28 cellular contexts compared by ENCODE assay signal in genomic region chr11:77178150-77178549, GRCh38. TPM values are rescaled to one million over a fixed set of nuclear protein-coding genes. Genes with fewer than 3 reads are reported as not detected.
DNase-seq lines count a peak whose midpoint lies in the region; ATAC-seq, FAIRE-seq and TF ChIP-seq lines count a peak whose summit lies in the region.
"Had no signal": no experiment of that assay in that cellular context is flagged by ENCODE, and none has a peak within 500 bp of the region (broad histone marks: within the 10 kb centered on the region; RNA-seq: fewer than 3 reads in every experiment).

No MANE protein-coding gene starts in this region.

- TF ChIP-seq RAD21 in K562 (CRISPR knock-in tag; conservative IDR thresholded peaks at IDR 0.05 in 1 of 2, IDR thresholded peaks at IDR 0.05 in 1 of 2) = no peak

- DNase-seq in Right ventricle myocardium superior = peak; percentile 24
- no peak for DNase-seq in cardiac septum (ENCODE audit: low spot score)
- DNase-seq in K562 (ENCODE audit: extremely low read depth in 1 of 4, low spot score in 3 of 4) = no peak
- no peak for DNase-seq in endothelial cell (ENCODE audit: low spot score)
- no peak for DNase-seq in urothelium cell line (ENCODE audit: low spot score)
- DNase-seq in HEK293T (ENCODE audit: extremely low spot score) = no peak
- DNase-seq: CD4-positive, alpha-beta T cell; CD8-positive, alpha-beta memory T cell; DMS 273 treated with DMSO at 0.1 percent for 48 hours; DMS53; DMS79 treated with DMSO at 0.1 percent for 48 hours; GF-D8; GOT3; H7; HCEC 1CT; HFFc6 had no signal

- peaks cover 0 to 4% of the 10 kb centered on the region in 2 experiments; a peak in 1 of 5 replicates for H3K4me1 ChIP-seq in K562 (replicated peaks in 1 of 2; ENCODE audit: control insufficient read depth in 2 of 2, insufficient read depth in 2 of 2, low read length in 2 of 2)

- peaks cover 15 to 66% of the 10 kb centered on the region in 2 experiments; a peak in 3 of 5 replicates for H3K27me3 ChIP-seq in K562 (ENCODE audit: control insufficient read depth in 2 of 2, insufficient read depth in 2 of 2, low read length in 2 of 2)
- H3K27me3 ChIP-seq: BLaER1 had no signal

- ATAC-seq in Right ventricle myocardium superior (ENCODE audit: poor library complexity) = no peak
- no peak for ATAC-seq in K562
- no peak for ATAC-seq in GM18873 (IDR thresholded peaks at IDR 0.05; ENCODE audit: low FRiP score, unreplicated experiment)
- no peak for ATAC-seq in GM21825 (IDR thresholded peaks at IDR 0.05; ENCODE audit: unreplicated experiment)

- 0% methylated on average over 4 of the region's 4 CpGs for WGBS in K562 (ENCODE audit: insufficient coverage, low coverage, missing lambda C conversion rate)

- H3K9me3 Mint-ChIP-seq in endothelial cell (ENCODE audit: unreplicated experiment) = no peaks in the 10 kb centered on the region
- H3K9me3 Mint-ChIP-seq: CD8-positive, alpha-beta memory T cell; HFFc6 had no signal

- no peaks in the 10 kb centered on the region for H3K9me3 ChIP-seq in K562 (replicated peaks; ENCODE audit: control insufficient read depth, insufficient read depth, low read depth, low read length)
- H3K9me3 ChIP-seq: BLaER1 had no signal

- CTCF ChIA-PET in K562 (lab: Yijun Ruan, JAX; ENCODE audit: low intra/inter-chr PET ratio) = no interaction called here
- CTCF ChIA-PET in HEK293T (lab: Yijun Ruan, JAX) = no interaction called here

- H3K4me3 Mint-ChIP-seq in endothelial cell (ENCODE audit: unreplicated experiment) = peak overlapping the region; percentile 16
- H3K4me3 Mint-ChIP-seq: B cell; CD4-positive, alpha-beta T cell; CD8-positive, alpha-beta memory T cell; HFFc6 had no signal

- peaks cover 2% of the 10 kb centered on the region for H3K9me1 ChIP-seq in K562 (ENCODE audit: control insufficient read depth, insufficient read depth, low read length)

- H3K36me3 ChIP-seq in K562 (ENCODE audit: control insufficient read depth, insufficient read depth, low read length) = no peaks in the 10 kb centered on the region
- H3K36me3 ChIP-seq: BLaER1 had no signal

- in situ Hi-C loops in K562 (cut with MboI) = no loop called here

- no peak overlapping the region for H3K4me2 ChIP-seq in K562 (ENCODE audit: insufficient read depth, low read length)

- intact Hi-C loops in Right ventricle myocardium superior (cut with DNase I) (no loop called here), cardiac septum (cut with DNase I) (no loop called here), K562 (cut with micrococcal nuclease) (no loop called here)

- TF ChIP-seq CTCF in K562 (IDR thresholded peaks at IDR 0.05 in 2 of 3, conservative IDR thresholded peaks at IDR 0.05 in 1 of 3; ENCODE audit: insufficient read depth in 2 of 3, low read depth in 1 of 3, low read length in 3 of 3) (no peak), endothelial cell (IDR thresholded peaks at IDR 0.05; ENCODE audit: unreplicated experiment) (no peak)

- H3K4me3 ChIP-seq in K562 = no peak overlapping the region
- H3K4me3 ChIP-seq: BLaER1 had no signal

- peaks cover 19% of the 10 kb centered on the region for H3K36me3 Mint-ChIP-seq in endothelial cell (ENCODE audit: low read depth, unreplicated experiment)
- H3K36me3 Mint-ChIP-seq: CD8-positive, alpha-beta memory T cell had no signal

- peaks cover 10% of the 10 kb centered on the region for H3K27me3 Mint-ChIP-seq in endothelial cell (ENCODE audit: unreplicated experiment)
- H3K27me3 Mint-ChIP-seq: B cell; CD4-positive, alpha-beta T cell had no signal

- H4K20me1 ChIP-seq in K562 (replicated peaks; ENCODE audit: control insufficient read depth, insufficient read depth, low read length) = no peaks in the 10 kb centered on the region
- H4K20me1 ChIP-seq: BLaER1 had no signal

- H3K79me2 ChIP-seq in K562 (ENCODE audit: control insufficient read depth, insufficient read depth, low read length) = no peaks in the 10 kb centered on the region

- BruUV-seq in K562 (replicated peaks; lab: Mats Ljungman, UMichigan) = no TSS peak

- no peak overlapping the region for H3K27ac Mint-ChIP-seq in endothelial cell (ENCODE audit: unreplicated experiment)
- H3K27ac Mint-ChIP-seq: B cell; CD4-positive, alpha-beta T cell; CD8-positive, alpha-beta memory T cell; HFFc6 had no signal

- no peak overlapping the region for H2AFZ ChIP-seq in K562 (ENCODE audit: low read depth, low read length)

- POLR2A ChIA-PET in K562 (lab: Yijun Ruan, JAX) (no interaction called here), HEK293T (lab: Yijun Ruan, JAX) (no interaction called here)

- peaks cover 44% of the 10 kb centered on the region for H3K4me1 Mint-ChIP-seq in endothelial cell (ENCODE audit: unreplicated experiment)
- H3K4me1 Mint-ChIP-seq: CD8-positive, alpha-beta memory T cell had no signal

- TF ChIP-seq EP300 in K562 (IDR thresholded peaks at IDR 0.05; ENCODE audit: low read length) = no peak

- no peak overlapping the region for H3K9ac ChIP-seq in K562 (ENCODE audit: insufficient read depth in 1 of 2, low read depth in 2 of 2, low read length in 2 of 2)
- H3K9ac ChIP-seq: BLaER1 had no signal

- no peak for FAIRE-seq in K562 (lab: Jason Lieb, UNC)
- FAIRE-seq in urothelium cell line (lab: Jason Lieb, UNC) = peak; percentile 92
- FAIRE-seq: A204.1, D721Med, GM12891, GM18507, GM19239 had no signal

- no peak overlapping the region for H3K27ac ChIP-seq in K562 (ENCODE audit: extremely low read depth, low read depth, low read length)
- H3K27ac ChIP-seq: 22Rv1, BLaER1, C4-2B had no signal

- no peak for TF ChIP-seq POLR2A in K562 (conservative IDR thresholded peaks at IDR 0.05)

TF ChIP-seq in K562, 482 proteins besides CTCF, POLR2A, EP300 and RAD21 (continues in another document):
- TF ChIP-seq, protein P1, sequence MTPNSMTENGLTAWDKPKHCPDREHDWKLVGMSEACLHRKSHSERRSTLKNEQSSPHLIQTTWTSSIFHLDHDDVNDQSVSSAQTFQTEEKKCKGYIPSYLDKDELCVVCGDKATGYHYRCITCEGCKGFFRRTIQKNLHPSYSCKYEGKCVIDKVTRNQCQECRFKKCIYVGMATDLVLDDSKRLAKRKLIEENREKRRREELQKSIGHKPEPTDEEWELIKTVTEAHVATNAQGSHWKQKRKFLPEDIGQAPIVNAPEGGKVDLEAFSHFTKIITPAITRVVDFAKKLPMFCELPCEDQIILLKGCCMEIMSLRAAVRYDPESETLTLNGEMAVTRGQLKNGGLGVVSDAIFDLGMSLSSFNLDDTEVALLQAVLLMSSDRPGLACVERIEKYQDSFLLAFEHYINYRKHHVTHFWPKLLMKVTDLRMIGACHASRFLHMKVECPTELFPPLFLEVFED (CRISPR knock-in tag; conservative IDR thresholded peaks at IDR 0.05) = no peak
- TF ChIP-seq EGR1 (conservative IDR thresholded peaks at IDR 0.05) = peak; percentile 57

TF ChIP-seq in HEK293T, 16 proteins besides CTCF, POLR2A, EP300 and RAD21:
- TF ChIP-seq ARNT (IDR thresholded peaks at IDR 0.05) (no peak), BHLHE40 (IDR thresholded peaks at IDR 0.05; ENCODE audit: borderline replicate concordance) (no peak), NFRKB (IDR thresholded peaks at IDR 0.05) (no peak), FOXA1 (IDR thresholded peaks at IDR 0.05) (no peak), FOXK2 (IDR thresholded peaks at IDR 0.05) (no peak), ELF4 (IDR thresholded peaks at IDR 0.05) (no peak), HDGF (IDR thresholded peaks at IDR 0.05; ENCODE audit: borderline replicate concordance) (no peak), SP1 (IDR thresholded peaks at IDR 0.05) (no peak), LEF1 (IDR thresholded peaks at IDR 0.05; ENCODE audit: borderline replicate concordance) (no peak), TARDBP (IDR thresholded peaks at IDR 0.05) (no peak), CTBP1 (IDR thresholded peaks at IDR 0.05; ENCODE audit: borderline replicate concordance) (no peak), FOXM1 (IDR thresholded peaks at IDR 0.05; ENCODE audit: borderline replicate concordance) (no peak)
- TF ChIP-seq, protein P2, sequence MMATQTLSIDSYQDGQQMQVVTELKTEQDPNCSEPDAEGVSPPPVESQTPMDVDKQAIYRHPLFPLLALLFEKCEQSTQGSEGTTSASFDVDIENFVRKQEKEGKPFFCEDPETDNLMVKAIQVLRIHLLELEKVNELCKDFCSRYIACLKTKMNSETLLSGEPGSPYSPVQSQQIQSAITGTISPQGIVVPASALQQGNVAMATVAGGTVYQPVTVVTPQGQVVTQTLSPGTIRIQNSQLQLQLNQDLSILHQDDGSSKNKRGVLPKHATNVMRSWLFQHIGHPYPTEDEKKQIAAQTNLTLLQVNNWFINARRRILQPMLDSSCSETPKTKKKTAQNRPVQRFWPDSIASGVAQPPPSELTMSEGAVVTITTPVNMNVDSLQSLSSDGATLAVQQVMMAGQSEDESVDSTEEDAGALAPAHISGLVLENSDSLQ (IDR thresholded peaks at IDR 0.05) = no peak
TF ChIP-seq in HEK293T: peak in this region for 0.

RNA-seq across cellular contexts. Expression of gene MYO7A, which starts 50.1 kb away (rescaled TPM):
- total RNA-seq in Right ventricle myocardium superior (4.4 TPM), cardiac septum (3.0 TPM), K562 (2014; rRNA removed) (0.04 and 0.09 TPM in 2 replicates), K562 (2014; rRNA removed; fragmentation: Illumina TruSeq; extraction: Trizol) (0.04 TPM in 1 of 2 replicates, not detected in the other), K562 (2015; rRNA removed; fragmentation: Illumina TruSeq; extraction: Trizol) (0.07 TPM in 1 of 2 replicates, not detected in the other), K562 (2021) (0.07 and 0.11 TPM in 2 replicates), endothelial cell (ENCODE audit: unreplicated experiment) (18.3 TPM)
- total RNA-seq in K562 (2011; cell fraction: chromatin; rRNA removed; ENCODE audit: low replicate concordance) = 1.1 and 2.5 TPM in 2 replicates
- total RNA-seq in K562 (2011; cell fraction: nucleolus; rRNA removed) = 0.79 and 1.0 TPM in 2 replicates
- 0.53 and 0.73 TPM in 2 replicates for total RNA-seq in K562 (2011; cell fraction: nucleoplasm; rRNA removed)
- polyA plus RNA-seq in K562 (2011; rRNA removed) (0.10 and 0.14 TPM in 2 replicates), K562 (2014; fragmentation: Illumina TruSeq; extraction: Trizol) (0.03 and 0.06 TPM in 2 replicates), K562 (2014; fragmentation: Nextera tagmentation; extraction: Ambion mirVana) (under 1 TPM in 1 of 2 experiments, not detected in 1; 0.01 TPM), K562 (2014; rRNA removed) (0.11 TPM in 1 of 2 replicates, not detected in the other)
- 0.13 and 0.19 TPM in 2 replicates for polyA plus RNA-seq in K562 (2011; cell fraction: cytosol; rRNA removed)
- 1.0 and 1.3 TPM in 2 replicates for polyA plus RNA-seq in K562 (2011; cell fraction: nucleus; rRNA removed)
- polyA plus RNA-seq in K562 (2012) = 0.04 and 0.35 TPM in 2 replicates
- 0.11 and 0.21 TPM in 2 replicates for polyA minus RNA-seq in K562 (2011; rRNA and poly(A)+ RNA removed)
- not detected in 2 replicates for polyA minus RNA-seq in K562 (2011; cell fraction: cytosol; rRNA and poly(A)+ RNA removed)
- polyA minus RNA-seq in K562 (2011; cell fraction: nucleus; rRNA and poly(A)+ RNA removed) = 0.22 and 0.40 TPM in 2 replicates
- polyA plus RNA-seq: AG04450 had no signal
